In genomic region chr1:5994713-5995621, GRCh38 we compare ENCODE assay signal across 9 cellular contexts. TPM values are rescaled to one million over a fixed set of nuclear protein-coding genes. Genes with fewer than 3 reads are reported as not detected.
DNase-seq lines count a peak whose midpoint lies in the region; ATAC-seq and TF ChIP-seq lines count a peak whose summit lies in the region.
"Had no signal": no experiment of that assay in that cellular context is flagged by ENCODE, and none has a peak within 500 bp of the region (broad histone marks: within the 10 kb centered on the region; RNA-seq: fewer than 3 reads in every experiment).

No MANE protein-coding gene starts in this region.

- H3K4me1 ChIP-seq in sigmoid colon, result peaks cover 0 to 24% (median 21%) of the 10 kb centered on the region in 4 donors

- TF ChIP-seq POLR2A in GM18505 (IDR thresholded peaks at IDR 0.05; ENCODE audit: borderline replicate concordance, extremely low read depth, insufficient read depth, insufficient read length) (peak; percentile 42), sigmoid colon (IDR thresholded peaks at IDR 0.05) (no peak)

- peaks cover 36% of the 10 kb centered on the region for H3K4me1 Mint-ChIP-seq in activated CD4-positive, alpha-beta T cell treated with anti-CD3 and anti-CD28 coated beads, Interleukin-2, amount 10 ng/mL, durations not matched to agents 7 days and 5 days
- H3K4me1 Mint-ChIP-seq in dendritic cell treated with granulocyte-macrophage colony-stimulating factor and Interleukin-4, amounts not matched to agents 40 ng/mL and 50 ng/mL, for 4 days (ENCODE audit: low read depth), result peaks cover 37% of the 10 kb centered on the region

- DNase-seq in activated CD4-positive, alpha-beta T cell treated with anti-CD3 and anti-CD28 coated beads, Interleukin-2, amount 10 ng/mL, durations not matched to agents 7 days and 5 days, result peak; percentile 85
- DNase-seq in stimulated activated CD4-positive, alpha-beta T cell treated with anti-CD3 and anti-CD28 coated beads, Interleukin-4, amount 100 ng/mL, for 4 hours, result peak; percentile 39 to 61
- DNase-seq in NCI-H526 treated with DMSO at 0.1 percent for 48 hours (lab: John Stamatoyannopoulos, UW) (no peak), sigmoid colon (no peak), AG08396 (ENCODE audit: low spot score) (no peak), DMS79 treated with DMSO at 0.1 percent for 48 hours (lab: John Stamatoyannopoulos, UW) (no peak)

- CTCF ChIA-PET in activated CD4-positive, alpha-beta T cell treated with anti-CD3 and anti-CD28 coated beads, Interleukin-2, amount 10 ng/mL, durations not matched to agents 7 days and 5 days (lab: Charles Lee), result interaction anchor here (0.5 to 2.3 kb wide), 8 partner anchors 8 to 616 kb away, joined by 3 to 10 read pairs (median 5); no protein-coding TSS in a partner anchor

- H3K27ac Mint-ChIP-seq in activated CD4-positive, alpha-beta T cell treated with anti-CD3 and anti-CD28 coated beads, Interleukin-2, amount 10 ng/mL, durations not matched to agents 7 days and 5 days, result peak overlapping the region; percentile 97
- H3K27ac Mint-ChIP-seq in dendritic cell treated with granulocyte-macrophage colony-stimulating factor and Interleukin-4, amounts not matched to agents 40 ng/mL and 50 ng/mL, for 4 days, result peak overlapping the region; percentile 90

- no peak overlapping the region for H3K27ac ChIP-seq in sigmoid colon

- TF ChIP-seq CTCF in sigmoid colon (IDR thresholded peaks at IDR 0.05), result no peak

- POLR2A ChIA-PET in activated CD4-positive, alpha-beta T cell treated with anti-CD3 and anti-CD28 coated beads, Interleukin-2, amount 10 ng/mL, durations not matched to agents 7 days and 5 days (lab: Charles Lee), result no interaction called here

- no peaks in the 10 kb centered on the region for H3K27me3 ChIP-seq in sigmoid colon

- 78 to 86% methylated on average over 29 of the region's 29 CpGs for WGBS in sigmoid colon, 2 donors

- no peaks in the 10 kb centered on the region for H3K9me3 ChIP-seq in sigmoid colon
- H3K9me3 ChIP-seq: mucosa of descending colon had no signal

- no peaks in the 10 kb centered on the region for H3K27me3 Mint-ChIP-seq in activated CD4-positive, alpha-beta T cell treated with anti-CD3 and anti-CD28 coated beads, Interleukin-2, amount 10 ng/mL, durations not matched to agents 7 days and 5 days
- peaks cover 1% of the 10 kb centered on the region for H3K27me3 Mint-ChIP-seq in dendritic cell treated with granulocyte-macrophage colony-stimulating factor and Interleukin-4, amounts not matched to agents 40 ng/mL and 50 ng/mL, for 4 days

- H3K36me3 Mint-ChIP-seq in activated CD4-positive, alpha-beta T cell treated with anti-CD3 and anti-CD28 coated beads, Interleukin-2, amount 10 ng/mL, durations not matched to agents 7 days and 5 days (ENCODE audit: low read depth), result peaks cover 13% of the 10 kb centered on the region
- peaks cover 21% of the 10 kb centered on the region for H3K36me3 Mint-ChIP-seq in dendritic cell treated with granulocyte-macrophage colony-stimulating factor and Interleukin-4, amounts not matched to agents 40 ng/mL and 50 ng/mL, for 4 days (ENCODE audit: low read depth)

- no peaks in the 10 kb centered on the region for H3K36me3 ChIP-seq in sigmoid colon

- H3K9me3 Mint-ChIP-seq in activated CD4-positive, alpha-beta T cell treated with anti-CD3 and anti-CD28 coated beads, Interleukin-2, amount 10 ng/mL, durations not matched to agents 7 days and 5 days, result no peaks in the 10 kb centered on the region
- no peaks in the 10 kb centered on the region for H3K9me3 Mint-ChIP-seq in dendritic cell treated with granulocyte-macrophage colony-stimulating factor and Interleukin-4, amounts not matched to agents 40 ng/mL and 50 ng/mL, for 4 days

- TF ChIP-seq EP300 in sigmoid colon (IDR thresholded peaks at IDR 0.05), result no peak

- no peak for ATAC-seq in GM18505 (IDR thresholded peaks at IDR 0.05; ENCODE audit: unreplicated experiment)
- ATAC-seq: mucosa of descending colon had no signal

- no peak overlapping the region for H3K4me3 ChIP-seq in sigmoid colon
- H3K4me3 ChIP-seq: mucosa of descending colon had no signal

- H3K4me3 Mint-ChIP-seq in activated CD4-positive, alpha-beta T cell treated with anti-CD3 and anti-CD28 coated beads, Interleukin-2, amount 10 ng/mL, durations not matched to agents 7 days and 5 days, result peak overlapping the region; percentile 96
- H3K4me3 Mint-ChIP-seq in dendritic cell treated with granulocyte-macrophage colony-stimulating factor and Interleukin-4, amounts not matched to agents 40 ng/mL and 50 ng/mL, for 4 days, result peak overlapping the region; percentile 68

- intact Hi-C loops in dendritic cell treated with granulocyte-macrophage colony-stimulating factor and Interleukin-4, amounts not matched to agents 40 ng/mL and 50 ng/mL, for 4 days (cut with micrococcal nuclease), result no loop called here
- intact Hi-C loops in sigmoid colon (cut with DNase I), result loop anchor here (5.0 kb wide), 1 partner anchor 202 kb away; the partner anchor contains the start of gene RPL22

RNA-seq across cellular contexts. Expression of gene NPHP4, which starts 2.7 kb away (rescaled TPM):
- total RNA-seq in activated CD4-positive, alpha-beta T cell treated with anti-CD3 and anti-CD28 coated beads, Interleukin-2, amount 10 ng/mL, durations not matched to agents 7 days and 5 days, result 10 to 100 TPM; 14.6 to 16.1 TPM
- total RNA-seq in sigmoid colon, result 10 to 100 TPM in 2 of 4 donors, 1 to 10 TPM in 2; 4.9 to 12.2 (median 8.8) TPM
- 1 to 10 TPM in 2 of 3 donors, under 1 TPM in 1; 0.60 to 6.3 (median 1.2) TPM for polyA plus RNA-seq in sigmoid colon

RNA-seq across cellular contexts. Expression of gene KCNAB2, which starts 50.7 kb away (rescaled TPM):
- total RNA-seq in activated CD4-positive, alpha-beta T cell treated with anti-CD3 and anti-CD28 coated beads, Interleukin-2, amount 10 ng/mL, durations not matched to agents 7 days and 5 days, result 100 to 1,000 TPM; 258 to 294 TPM
- total RNA-seq in sigmoid colon, result 1 to 10 TPM; 6.8 to 9.0 (median 7.7) TPM
- 10 to 100 TPM in 1 of 3 donors, 1 to 10 TPM in 2; 3.0 to 23.5 (median 4.9) TPM for polyA plus RNA-seq in sigmoid colon

Comparison
In these comparisons a context has a peak if more than half of its experiments do, and no peak if none do; other contexts are left out.
1. DNase-seq: peak in activated CD4-positive, alpha-beta T cell treated with anti-CD3 and anti-CD28 coated beads, Interleukin-2, amount 10 ng/mL, durations not matched to agents 7 days and 5 days (single experiment) and stimulated activated CD4-positive, alpha-beta T cell treated with anti-CD3 and anti-CD28 coated beads, Interleukin-4, amount 100 ng/mL, for 4 hours (2 of 2); none in NCI-H526 treated with DMSO at 0.1 percent for 48 hours (single experiment), sigmoid colon (single experiment), AG08396 (single experiment) and DMS79 treated with DMSO at 0.1 percent for 48 hours (single experiment).
2. RNA of gene KCNAB2, which starts 50.7 kb away (total RNA-seq): 258 to 294 TPM in activated CD4-positive, alpha-beta T cell treated with anti-CD3 and anti-CD28 coated beads, Interleukin-2, amount 10 ng/mL, durations not matched to agents 7 days and 5 days; 6.8 to 9.0 TPM in sigmoid colon; every median in the first group is over 10 times any median in the second.